Comparison of ENCODE assay signal across 13 cellular contexts in the genomic region with DNA sequence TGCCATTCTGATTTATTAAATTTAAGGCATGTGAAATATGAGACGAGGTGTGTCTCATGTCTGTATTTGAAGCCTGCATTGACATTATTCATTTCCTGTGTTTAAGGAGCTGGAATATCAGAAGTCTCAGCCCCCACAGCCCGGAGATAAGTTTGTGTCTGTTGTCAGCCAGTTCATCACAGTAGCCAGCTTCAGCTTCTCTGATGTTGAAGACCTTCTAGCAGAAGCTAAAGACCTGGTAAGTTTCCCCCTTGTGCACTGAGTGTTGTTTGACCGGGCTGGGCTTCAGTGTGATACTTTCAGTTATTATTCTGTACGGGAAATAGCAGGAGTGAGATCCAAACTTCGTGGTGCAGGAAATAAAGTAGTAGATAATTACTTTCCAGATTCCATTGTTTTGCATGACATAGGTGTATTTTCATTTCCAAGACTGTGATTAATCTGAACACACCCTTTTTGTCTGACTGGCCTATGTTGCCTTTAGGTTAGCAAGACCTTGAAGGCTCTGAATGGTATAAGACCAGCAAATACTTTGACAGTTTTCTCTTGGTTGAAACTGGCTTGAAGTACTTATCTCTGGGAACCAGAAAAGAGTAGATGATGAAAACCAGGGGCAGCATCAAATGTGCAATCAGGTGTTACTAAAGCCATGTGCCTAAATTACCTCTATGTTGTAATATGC.
DNase-seq lines count a peak whose midpoint lies in the region; ATAC-seq, FAIRE-seq and TF ChIP-seq lines count a peak whose summit lies in the region.
"Had no signal": no experiment of that assay in that cellular context is flagged by ENCODE, and none has a peak within 500 bp of the region (broad histone marks: within the 10 kb centered on the region; RNA-seq: fewer than 3 reads in every experiment).

No MANE protein-coding gene starts in this region.

- no peaks in the 10 kb centered on the region for H3K27me3 ChIP-seq in ascending aorta

- H3K27ac ChIP-seq in ascending aorta, result peak overlapping the region; percentile 35

- no peak overlapping the region for H3K4me3 ChIP-seq in ascending aorta

- intact Hi-C loops in ascending aorta (cut with DNase I), result loop anchor here (5.0 kb wide), 1 partner anchor 59 kb away; no protein-coding TSS in a partner anchor

- FAIRE-seq in urothelium cell line (lab: Jason Lieb, UNC), result peak; percentile 27
- FAIRE-seq: colon had no signal

- no peak for ATAC-seq in HG02973 (IDR thresholded peaks at IDR 0.05; ENCODE audit: unreplicated experiment)

- peaks cover 21 to 24% of the 10 kb centered on the region in 2 donors for H3K36me3 ChIP-seq in ascending aorta

- H3K4me1 ChIP-seq in ascending aorta, result peaks cover 0 to 20% of the 10 kb centered on the region in 2 donors

- TF ChIP-seq CTCF in ascending aorta (IDR thresholded peaks at IDR 0.05), result no peak

- no peaks in the 10 kb centered on the region for H3K9me3 ChIP-seq in ascending aorta

- DNase-seq in NCI-H510A treated with DMSO at 0.1 percent for 48 hours (lab: John Stamatoyannopoulos, UW) (peak; percentile 44), NCI-H510A (lab: John Stamatoyannopoulos, UW) (no peak), ascending aorta (ENCODE audit: low spot score in 2 of 2) (no peak), iris pigment epithelial cell (ENCODE audit: low read depth) (peak; percentile 81), urothelium cell line (ENCODE audit: low spot score) (peak; percentile 54), NOMO-1 treated with DMSO at 0.1 percent for 48 hours (lab: John Stamatoyannopoulos, UW; ENCODE audit: unreplicated experiment) (no peak), SIG-M5 treated with dmso at 0.1 percent for 504 hours (lab: John Stamatoyannopoulos, UW; ENCODE audit: unreplicated experiment) (no peak)
- DNase-seq: activated B cell treated with CpG ODN at 0.5 μM for 24 hours; hypothalamus; NCI-H1417; stimulated activated CD8-positive, alpha-beta memory T cell treated with anti-CD3 and anti-CD28 coated beads, Interleukin-4, amount 100 ng/mL, for 48 hours had no signal

Comparison
In these comparisons a context has a peak if more than half of its experiments do, and no peak if none do; other contexts are left out.
1. DNase-seq: peak in NCI-H510A treated with DMSO at 0.1 percent for 48 hours (single experiment), iris pigment epithelial cell (single experiment) and urothelium cell line (single experiment); none in NCI-H510A (single experiment), ascending aorta (0 of 2), NOMO-1 treated with DMSO at 0.1 percent for 48 hours (single experiment) and SIG-M5 treated with dmso at 0.1 percent for 504 hours (single experiment).